Comparison of ENCODE assay signal across 26 cellular contexts in genomic region chr6:24614648-24615047, GRCh38. TPM values are rescaled to one million over a fixed set of nuclear protein-coding genes. Genes with fewer than 3 reads are reported as not detected.
DNase-seq lines count a peak whose midpoint lies in the region; ATAC-seq, FAIRE-seq and TF ChIP-seq lines count a peak whose summit lies in the region.
"Had no signal": no experiment of that assay in that cellular context is flagged by ENCODE, and none has a peak within 500 bp of the region (broad histone marks: within the 10 kb centered on the region; RNA-seq: fewer than 3 reads in every experiment).

No MANE protein-coding gene starts in this region.

- H3K27ac ChIP-seq in H1 (ENCODE audit: low read depth, low read length) (no peak overlapping the region), gastroesophageal sphincter (no peak overlapping the region)
- H3K27ac ChIP-seq: 22Rv1, C4-2B, PC-9, SJSA1 had no signal

- TF ChIP-seq CTCF in H1 (IDR thresholded peaks at IDR 0.05; ENCODE audit: control extremely low read depth in 1 of 3, insufficient read depth in 1 of 3, low read depth in 1 of 3, low read length in 3 of 3) (no peak), gastroesophageal sphincter (IDR thresholded peaks at IDR 0.05) (no peak), GM10266 (IDR thresholded peaks at IDR 0.05; ENCODE audit: control insufficient read depth, insufficient read depth, low read depth, missing control alignments) (no peak), GM10248 (IDR thresholded peaks at IDR 0.05; ENCODE audit: control extremely low read depth, extremely low read depth, low read depth, missing control alignments) (no peak)

- H4K91ac ChIP-seq in H1 (replicated peaks; ENCODE audit: insufficient read length, low read length): no peak overlapping the region

- H2BK15ac ChIP-seq in H1 (ENCODE audit: low read length): no peak overlapping the region

- peak; percentile 0 to 20 for DNase-seq in NCI-H2081 (lab: John Stamatoyannopoulos, UW)
- no peak for DNase-seq in NCI-H2081 treated with DMSO at 0.1 percent for 48 hours (lab: John Stamatoyannopoulos, UW)
- peak; percentile 13 for DNase-seq in NCI-H2227 treated with DMSO at 0.1 percent for 48 hours (lab: John Stamatoyannopoulos, UW)
- no peak for DNase-seq in H1 (ENCODE audit: low read depth in 1 of 2, low spot score in 2 of 2)
- DNase-seq in GM10266 (ENCODE audit: extremely low spot score): no peak
- no peak for DNase-seq in GM10248 (ENCODE audit: extremely low spot score)
- DNase-seq: Caco-2; CD8-positive, alpha-beta T cell; GDM1; H7; HFFc6; KG1; MG63; NCI-H1694 treated with DMSO at 0.1 percent for 48 hours; NCI-H2107; NCI-H446 treated with DMSO at 0.1 percent for 48 hours; NCI-H526 treated with DMSO at 0.1 percent for 48 hours; NK-92 treated with Interleukin-12 subunit alpha and Interleukin-12 subunit beta, amount 100 ng/mL, for 24 hours; PC-9 had no signal

- no peak overlapping the region for H3K4me2 ChIP-seq in H1 (ENCODE audit: insufficient read depth in 1 of 2, low read depth in 2 of 2, low read length in 2 of 2)
- H3K4me2 ChIP-seq: PC-9 had no signal

- no peak for ATAC-seq in gastroesophageal sphincter
- ATAC-seq: CD8-positive, alpha-beta T cell; Right ventricle myocardium inferior had no signal

- peaks cover 0 to 2% (median 0%) of the 10 kb centered on the region in 4 experiments; a peak in 2 of 7 replicates for H3K4me1 ChIP-seq in H1 (replicated peaks in 1 of 4; ENCODE audit: control insufficient read depth in 3 of 4, insufficient read depth in 4 of 4, low read length in 3 of 4)
- no peaks in the 10 kb centered on the region for H3K4me1 ChIP-seq in gastroesophageal sphincter
- H3K4me1 ChIP-seq: Caco-2, SJSA1 had no signal

- H2BK5ac ChIP-seq in H1 (ENCODE audit: low read depth, low read length): no peak overlapping the region

- no peak overlapping the region for H4K8ac ChIP-seq in H1 (ENCODE audit: extremely low read depth, insufficient read depth, low read length)

- H2AFZ ChIP-seq in H1 (ENCODE audit: low read length): no peak overlapping the region
- H2AFZ ChIP-seq: PC-9 had no signal

- CTCF ChIA-PET in H1 (lab: Charles Lee; ENCODE audit: partially characterized antibody) (interaction anchor here (0.9 to 3.6 kb wide), 5 partner anchors 13 to 75 kb away, joined by 3 to 15 read pairs (median 3); no protein-coding TSS in a partner anchor), GM10248 (lab: Yijun Ruan, JAX) (interaction anchor here (1.4 to 2.8 kb wide), 2 partner anchors 22 to 29 kb away, joined by 4 to 7 read pairs; no protein-coding TSS in a partner anchor)

- TF ChIP-seq EP300 in H1 (IDR thresholded peaks at IDR 0.05; ENCODE audit: borderline replicate concordance in 1 of 2, low read depth in 2 of 2, low read length in 2 of 2) (no peak), gastroesophageal sphincter (IDR thresholded peaks at IDR 0.05) (no peak)

- H4K5ac ChIP-seq in H1 (ENCODE audit: insufficient read length, low read depth, low read length): no peak overlapping the region

- no peaks in the 10 kb centered on the region for H4K20me1 ChIP-seq in H1 (replicated peaks in 1 of 2; ENCODE audit: control insufficient read depth in 1 of 2, insufficient read depth in 2 of 2, low read length in 2 of 2)

- no peaks in the 10 kb centered on the region for H3K23me2 ChIP-seq in H1 (ENCODE audit: low read depth, low read length)

- H2BK120ac ChIP-seq in H1 (replicated peaks; ENCODE audit: low read depth, low read length): no peak overlapping the region

- no peak overlapping the region for H3K14ac ChIP-seq in H1 (ENCODE audit: insufficient read length)

- no peak overlapping the region for H3K4ac ChIP-seq in H1 (replicated peaks; ENCODE audit: insufficient read length, low read depth, low read length)

- POLR2A ChIA-PET in H1 (lab: Charles Lee; ENCODE audit: partially characterized antibody): interaction anchor here (0.7 kb wide), 1 partner anchor 28 kb away, joined by 3 read pairs; no protein-coding TSS in a partner anchor
- POLR2A ChIA-PET in GM10248 (lab: Yijun Ruan, JAX): no interaction called here

- H3K4me3 ChIP-seq in H1 (ENCODE audit: extremely low read depth in 1 of 4, insufficient read depth in 2 of 4, low read depth in 3 of 4, low read length in 4 of 4): no peak overlapping the region
- H3K4me3 ChIP-seq in gastroesophageal sphincter: no peak overlapping the region
- H3K4me3 ChIP-seq: MG63, PC-9, SJSA1 had no signal

- H3K9me3 ChIP-seq in H1 (ENCODE audit: insufficient read depth in 2 of 2, low read depth in 1 of 2, low read length in 1 of 2) (no peaks in the 10 kb centered on the region), gastroesophageal sphincter (no peaks in the 10 kb centered on the region)
- H3K9me3 ChIP-seq: Caco-2, MG63, SJSA1 had no signal

- no peak overlapping the region for H2BK12ac ChIP-seq in H1 (ENCODE audit: low read depth, low read length)

- no peak overlapping the region for H3K18ac ChIP-seq in H1 (ENCODE audit: extremely low read depth, low read length)

- H3K36me3 ChIP-seq in H1 (ENCODE audit: control insufficient read depth in 2 of 4, insufficient read depth in 4 of 4, low read length in 3 of 4): no peaks in the 10 kb centered on the region
- H3K36me3 ChIP-seq in gastroesophageal sphincter: no peaks in the 10 kb centered on the region
- H3K36me3 ChIP-seq: MG63, SJSA1 had no signal

- H3K56ac ChIP-seq in H1 (replicated peaks; ENCODE audit: insufficient read length, low read depth, low read length): no peak overlapping the region

- no peak overlapping the region for H3K23ac ChIP-seq in H1 (ENCODE audit: insufficient read length)

- TF ChIP-seq RAD21 in H1 (IDR thresholded peaks at IDR 0.05 in 1 of 2, conservative IDR thresholded peaks at IDR 0.05 in 1 of 2; ENCODE audit: low read depth in 2 of 2, low read length in 2 of 2): no peak

- TF ChIP-seq POLR2A in H1 (IDR thresholded peaks at IDR 0.05; ENCODE audit: control extremely low read depth in 1 of 2, low read depth in 2 of 2, low read length in 2 of 2) (no peak), gastroesophageal sphincter (IDR thresholded peaks at IDR 0.05) (no peak)

- no peaks in the 10 kb centered on the region for H3K79me2 ChIP-seq in H1 (ENCODE audit: control insufficient read depth in 1 of 2, insufficient read depth in 2 of 2, low read length in 2 of 2)

- no peak overlapping the region for H3K9ac ChIP-seq in H1 (replicated peaks in 1 of 4; ENCODE audit: extremely low read depth in 1 of 4, low read depth in 3 of 4, low read length in 3 of 4)

- no peak for FAIRE-seq in H1 (lab: Jason Lieb, UNC)
- FAIRE-seq: HTR-8/SVneo had no signal

- H3K79me1 ChIP-seq in H1 (ENCODE audit: low read depth, low read length): no peaks in the 10 kb centered on the region

- H2BK20ac ChIP-seq in H1 (ENCODE audit: low read length): no peak overlapping the region

- H2AK5ac ChIP-seq in H1 (ENCODE audit: low read depth, low read length): no peak overlapping the region

- H3K27me3 ChIP-seq in H1 (replicated peaks in 1 of 4; ENCODE audit: control insufficient read depth in 3 of 4, extremely low read depth in 1 of 4, insufficient read depth in 3 of 4, low read length in 3 of 4) (no peaks in the 10 kb centered on the region), gastroesophageal sphincter (peaks cover 16% of the 10 kb centered on the region)
- H3K27me3 ChIP-seq: MG63 had no signal

- WGBS in H1 (ENCODE audit: extremely low coverage in 1 of 2, insufficient coverage in 1 of 2, insufficient read length in 1 of 2, insufficient replicate concordance in 2 of 2, low coverage in 1 of 2, low lambda C conversion rate in 2 of 2, missing lambda C conversion rate in 1 of 2), 2 experiments: 82% methylated on average over 2 of the region's 2 CpGs; no CpG with 5 or more reads in 1 of the 2 experiments
- WGBS in gastroesophageal sphincter (ENCODE audit: low coverage in 1 of 2), 2 donors: 31 to 45% methylated on average over 2 of the region's 2 CpGs

TF ChIP-seq in H1, 55 proteins besides CTCF, POLR2A, EP300 and RAD21:
- peak; percentile 70 for TF ChIP-seq CREB1 (IDR thresholded peaks at IDR 0.05)
- TF ChIP-seq BCL11A (IDR thresholded peaks at IDR 0.05; ENCODE audit: low read depth in 2 of 2, low read length in 2 of 2): no peak

RNA-seq across cellular contexts. Expression of gene KIAA0319, which starts 31.3 kb away (rescaled TPM):
- total RNA-seq in H1 (2021; fragmentation: NEBNext Ultra II Directional; extraction: Animal tissue kit (Norgen Biotek cat#: 25700)): 0.69 and 0.78 TPM in 2 replicates
- polyA plus RNA-seq in H1 (2011; rRNA removed): 0.30 and 0.41 TPM in 2 replicates
- 0.43 TPM for polyA plus RNA-seq in H1 (2011; cell fraction: cytosol; rRNA removed)
- 0.70 TPM for polyA plus RNA-seq in H1 (2011; cell fraction: nucleus; rRNA removed)
- 0.53 to 0.88 TPM (median 0.73 TPM) in 4 replicates for polyA plus RNA-seq in H1 (2012, experiment 1 of 2)
- polyA plus RNA-seq in H1 (2012, experiment 2 of 2): 0.20 TPM
- 0.67 TPM for polyA plus RNA-seq in H1 (2013, experiment 1 of 2)
- 0.70 TPM for polyA plus RNA-seq in H1 (2013, experiment 2 of 2)
- polyA minus RNA-seq in H1 (2011; rRNA and poly(A)+ RNA removed): 0.73 and 1.4 TPM in 2 replicates
- polyA minus RNA-seq in H1 (2011; cell fraction: cytosol; rRNA and poly(A)+ RNA removed): 0.66 TPM
- polyA minus RNA-seq in H1 (2011; cell fraction: nucleus; rRNA and poly(A)+ RNA removed): 0.50 TPM
- total RNA-seq in gastroesophageal sphincter: under 1 TPM in 1 of 4 donors, not detected in 3; 0.27 TPM
- total RNA-seq: CD8-positive, alpha-beta T cell; Right ventricle myocardium inferior; RPMI7951; SJSA1 had no signal

RNA-seq across cellular contexts. Expression of gene TDP2, which starts 52.1 kb away (rescaled TPM):
- 51.6 and 52.6 TPM in 2 replicates for total RNA-seq in H1 (2021; fragmentation: NEBNext Ultra II Directional; extraction: Animal tissue kit (Norgen Biotek cat#: 25700))
- polyA plus RNA-seq in H1 (2011; rRNA removed): 13.2 and 18.8 TPM in 2 replicates
- polyA plus RNA-seq in H1 (2011; cell fraction: cytosol; rRNA removed): 34.6 TPM
- 16.3 TPM for polyA plus RNA-seq in H1 (2011; cell fraction: nucleus; rRNA removed)
- polyA plus RNA-seq in H1 (2012, experiment 1 of 2): 40.3 to 51.0 TPM (median 45.2 TPM) in 4 replicates
- polyA plus RNA-seq in H1 (2012, experiment 2 of 2): 5.7 TPM
- polyA plus RNA-seq in H1 (2013, experiment 1 of 2): 32.1 TPM
- polyA plus RNA-seq in H1 (2013, experiment 2 of 2): 32.6 TPM
- 18.5 and 23.7 TPM in 2 replicates for polyA minus RNA-seq in H1 (2011; rRNA and poly(A)+ RNA removed)
- 27.1 TPM for polyA minus RNA-seq in H1 (2011; cell fraction: cytosol; rRNA and poly(A)+ RNA removed)
- 41.3 TPM for polyA minus RNA-seq in H1 (2011; cell fraction: nucleus; rRNA and poly(A)+ RNA removed)
- total RNA-seq in gastroesophageal sphincter: 10 to 100 TPM; 29.2 to 53.1 (median 42.2) TPM

RNA-seq across cellular contexts. Expression of gene ACOT13, which starts 52.2 kb away (rescaled TPM):
- 40.6 and 42.8 TPM in 2 replicates for total RNA-seq in H1 (2021; fragmentation: NEBNext Ultra II Directional; extraction: Animal tissue kit (Norgen Biotek cat#: 25700))
- polyA plus RNA-seq in H1 (2011; rRNA removed): 16.4 and 27.6 TPM in 2 replicates
- polyA plus RNA-seq in H1 (2011; cell fraction: cytosol; rRNA removed): 37.1 TPM
- polyA plus RNA-seq in H1 (2011; cell fraction: nucleus; rRNA removed): 13.0 TPM
- 32.1 to 43.2 TPM (median 40.1 TPM) in 4 replicates for polyA plus RNA-seq in H1 (2012, experiment 1 of 2)
- polyA plus RNA-seq in H1 (2012, experiment 2 of 2): 6.6 TPM
- 62.8 TPM for polyA plus RNA-seq in H1 (2013, experiment 1 of 2)
- 64.9 TPM for polyA plus RNA-seq in H1 (2013, experiment 2 of 2)
- polyA minus RNA-seq in H1 (2011; rRNA and poly(A)+ RNA removed): 6.6 and 16.4 TPM in 2 replicates
- 7.2 TPM for polyA minus RNA-seq in H1 (2011; cell fraction: cytosol; rRNA and poly(A)+ RNA removed)
- 7.5 TPM for polyA minus RNA-seq in H1 (2011; cell fraction: nucleus; rRNA and poly(A)+ RNA removed)
- 1 to 10 TPM; 3.4 to 8.9 (median 6.8) TPM for total RNA-seq in gastroesophageal sphincter

Comparison
In these comparisons a context has a peak if more than half of its experiments do, and no peak if none do; other contexts are left out.
1. DNase-seq: peak in NCI-H2081 (2 of 2) and NCI-H2227 treated with DMSO at 0.1 percent for 48 hours (single experiment); none in NCI-H2081 treated with DMSO at 0.1 percent for 48 hours (single experiment), H1 (0 of 2), GM10266 (single experiment) and GM10248 (single experiment).